8 cellular contexts compared by ENCODE assay signal in the genomic region with DNA sequence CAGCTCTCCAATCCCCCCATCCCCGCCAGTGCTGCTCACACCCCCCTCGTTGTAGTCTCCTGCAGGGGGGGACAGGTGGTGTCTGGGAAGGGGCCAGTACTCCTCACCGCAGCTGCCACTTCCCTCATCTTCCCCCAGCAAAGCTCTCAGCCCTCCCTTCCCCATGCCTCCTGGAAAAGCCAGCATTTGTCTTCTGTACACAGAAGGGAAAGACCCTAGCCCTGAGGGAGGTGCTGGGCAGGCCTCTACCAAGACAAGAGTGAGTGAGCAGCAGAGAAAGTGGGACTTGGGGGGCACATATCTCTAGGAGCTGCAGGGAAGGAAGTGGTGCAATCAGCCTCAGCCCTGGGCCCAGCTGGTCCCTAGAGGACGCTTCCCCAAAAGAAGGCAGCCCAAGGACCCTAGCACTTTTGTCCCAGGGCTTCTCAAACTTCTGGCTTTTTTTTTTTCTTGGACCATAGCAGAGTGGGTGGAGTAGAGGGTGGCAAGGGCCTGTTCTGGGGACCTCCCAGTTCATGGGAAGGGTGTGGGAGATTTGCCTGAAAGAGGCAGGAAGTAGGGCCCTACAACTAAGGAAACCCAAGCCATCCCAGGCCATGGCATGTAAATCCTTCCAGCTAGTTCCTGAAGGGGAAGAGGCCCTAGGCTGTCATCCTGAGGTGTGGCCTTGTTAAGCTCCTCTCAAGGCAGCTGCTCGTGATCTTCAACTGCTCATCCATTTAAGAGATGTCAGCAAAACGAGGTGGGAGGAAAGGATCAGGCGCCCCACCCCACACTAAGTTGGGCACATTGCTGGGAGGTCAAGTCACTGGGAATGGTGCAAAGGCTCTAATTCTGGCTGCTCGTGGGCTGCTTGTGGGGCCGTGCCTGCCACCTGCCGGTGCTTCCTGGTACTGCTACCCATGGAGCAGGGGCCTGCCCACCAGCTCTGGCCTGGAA. TPM values are rescaled to one million over a fixed set of nuclear protein-coding genes. Genes with fewer than 3 reads are reported as not detected.
DNase-seq lines count a peak whose midpoint lies in the region; ATAC-seq and TF ChIP-seq lines count a peak whose summit lies in the region.

No MANE protein-coding gene starts in this region.

- no peak for TF ChIP-seq EP300 in transverse colon (IDR thresholded peaks at IDR 0.05; ENCODE audit: low read depth)

- DNase-seq in DMS 273 (lab: John Stamatoyannopoulos, UW; ENCODE audit: unreplicated experiment): peak; percentile 86
- peak; percentile 84 for DNase-seq in HT-29 (ENCODE audit: low spot score)
- DNase-seq in RWPE2 (ENCODE audit: low spot score): no peak
- peak; percentile 79 for DNase-seq in activated gamma-delta T cell treated with Interleukin-2 at 50 U/mL for 16 hours
- DNase-seq in foreskin fibroblast: peak; percentile 63 to 89
- DNase-seq in nucleus accumbens (lab: John Stamatoyannopoulos, UW): peak in 43 of 56 donors; percentile 22 to 85 (median 44)
- DNase-seq in transverse colon: peak; percentile 81

- in situ Hi-C loops in transverse colon (cut with MboI; ENCODE audit: low pct_ligation_motif_present in 1 of 4, low pct_unique_long_range_greater_than_20kb in 1 of 4, low sequenced_read_pairs in 3 of 4): no loop called here

- H3K4me3 ChIP-seq in RWPE2 (ENCODE audit: severe bottlenecking) (no peak overlapping the region), foreskin fibroblast (ENCODE audit: low read depth in 1 of 2, low read length in 2 of 2) (no peak overlapping the region), transverse colon (no peak overlapping the region)

- peak; percentile 51 for ATAC-seq in RWPE2 (ENCODE audit: low read depth)
- no peak for ATAC-seq in GM21619 (IDR thresholded peaks at IDR 0.05; ENCODE audit: unreplicated experiment)

- H3K27ac ChIP-seq in RWPE2 (ENCODE audit: poor library complexity, severe bottlenecking) (peak overlapping the region; percentile 98), transverse colon (peak overlapping the region; percentile 69 to 77 (median 74))

- TF ChIP-seq CTCF in RWPE2 (IDR thresholded peaks at IDR 0.05; ENCODE audit: poor library complexity, severe bottlenecking) (peak; percentile 95), foreskin fibroblast (IDR thresholded peaks at IDR 0.05; ENCODE audit: low read depth, low read length) (peak; percentile 99), transverse colon (IDR thresholded peaks at IDR 0.05) (peak; percentile 99)

- H3K27me3 ChIP-seq in RWPE2 (ENCODE audit: insufficient read depth, poor library complexity, severe bottlenecking) (no peaks in the 10 kb centered on the region), transverse colon (no peaks in the 10 kb centered on the region)

- H3K4me1 ChIP-seq in RWPE2 (ENCODE audit: insufficient read depth, poor library complexity, severe bottlenecking) (peaks cover 34% of the 10 kb centered on the region), transverse colon (peaks cover 21 to 34% (median 29%) of the 10 kb centered on the region in 4 donors)

- no peak for TF ChIP-seq POLR2A in transverse colon (IDR thresholded peaks at IDR 0.05)

- intact Hi-C loops in transverse colon (cut with DNase I; ENCODE audit: low total_unique reads): loop anchor here (1.0 kb wide), 1 partner anchor 32 kb away; no protein-coding TSS in a partner anchor

- 16 to 25% methylated on average over 4 to 9 of the region's 10 CpGs for WGBS in transverse colon (ENCODE audit: low coverage in 1 of 2), 2 donors

- H3K36me3 ChIP-seq in RWPE2 (ENCODE audit: low read depth): peaks cover 54% of the 10 kb centered on the region
- peaks cover 0 to 29% (median 11%) of the 10 kb centered on the region in 4 donors for H3K36me3 ChIP-seq in transverse colon

- no peaks in the 10 kb centered on the region for H3K9me3 ChIP-seq in RWPE2 (ENCODE audit: severe bottlenecking)
- H3K9me3 ChIP-seq in transverse colon: no peaks in the 10 kb centered on the region

RNA-seq across cellular contexts. Expression of a gene that starts 12.6 kb away (rescaled TPM):
- total RNA-seq in HT-29 (2014; rRNA removed; shearing (Covaris generic)): 99.3 and 105 TPM in 2 replicates
- total RNA-seq in transverse colon: 10 to 100 TPM in 3 of 4 donors, 1 to 10 TPM in 1; 5.8 to 41.9 (median 28.8) TPM

RNA-seq across cellular contexts. Expression of a gene that starts 27.6 kb away (rescaled TPM):
- total RNA-seq in HT-29 (2014; rRNA removed; shearing (Covaris generic)): 23.5 and 52.8 TPM in 2 replicates
- 10 to 100 TPM in 3 of 4 donors, 1 to 10 TPM in 1; 8.2 to 51.9 (median 32.9) TPM for total RNA-seq in transverse colon
